In the genomic region with DNA sequence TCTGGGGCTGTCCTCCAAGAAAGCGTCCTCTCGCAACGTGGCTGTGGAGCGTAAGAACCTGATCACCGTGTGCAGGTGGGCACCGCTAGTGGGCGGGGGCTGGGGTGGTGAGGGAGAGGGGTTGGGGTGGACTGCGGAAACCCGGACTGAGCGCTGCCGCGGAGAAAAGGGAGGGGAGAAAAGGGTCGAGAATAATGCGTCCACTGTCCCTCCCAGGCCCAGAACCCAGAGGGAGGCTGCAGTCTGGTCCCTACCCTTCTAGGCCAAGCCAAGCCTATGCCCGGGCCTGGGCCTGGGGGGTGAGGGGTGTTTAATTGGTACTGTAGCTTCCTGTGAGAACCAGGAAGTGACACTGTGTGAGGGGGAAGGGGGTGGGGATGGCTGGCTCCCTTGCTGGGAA, we compare ENCODE assay signal across 8 cellular contexts. TPM values are rescaled to one million over a fixed set of nuclear protein-coding genes. Genes with fewer than 3 reads are reported as not detected.
DNase-seq lines count a peak whose midpoint lies in the region; ATAC-seq and TF ChIP-seq lines count a peak whose summit lies in the region.

No MANE protein-coding gene starts in this region.

- peaks cover 15% of the 10 kb centered on the region for H3K27me3 Mint-ChIP-seq in MCF 10A (ENCODE audit: insufficient read depth, unreplicated experiment)
- peaks cover 46% of the 10 kb centered on the region for H3K27me3 Mint-ChIP-seq in activated naive CD8-positive, alpha-beta T cell treated with anti-CD3 and anti-CD28 coated beads for 36 hours
- H3K27me3 Mint-ChIP-seq in type B pancreatic cell: peaks cover 59% of the 10 kb centered on the region
- peaks cover 31% of the 10 kb centered on the region for H3K27me3 Mint-ChIP-seq in activated T-helper 1 cell treated with anti-CD3 and anti-CD28 coated beads, Interleukin-12 subunit alpha, Interleukin-12 subunit beta, Interleukin-2, Interleukin-4 antibody, amounts not matched to agents 30 ng/mL and 10 ng/mL and 1 ng/mL, durations not matched to agents 14 hours and 24 hours and 36 hours (ENCODE audit: insufficient read depth)

- H3K4me1 Mint-ChIP-seq in MCF 10A (ENCODE audit: insufficient read depth, unreplicated experiment) (peaks cover 10% of the 10 kb centered on the region), type B pancreatic cell (ENCODE audit: unreplicated experiment) (no peaks in the 10 kb centered on the region)
- H3K4me1 Mint-ChIP-seq in activated naive CD8-positive, alpha-beta T cell treated with anti-CD3 and anti-CD28 coated beads for 36 hours: peaks cover 4% of the 10 kb centered on the region
- no peaks in the 10 kb centered on the region for H3K4me1 Mint-ChIP-seq in activated T-helper 1 cell treated with anti-CD3 and anti-CD28 coated beads, Interleukin-12 subunit alpha, Interleukin-12 subunit beta, Interleukin-2, Interleukin-4 antibody, amounts not matched to agents 30 ng/mL and 10 ng/mL and 1 ng/mL, durations not matched to agents 14 hours and 24 hours and 36 hours (ENCODE audit: low read depth)

- CTCF ChIA-PET in MCF 10A (lab: Yijun Ruan, JAX): interaction anchor here (0.6 to 1.4 kb wide), 5 partner anchors 50 to 107 kb away, joined by 3 to 4 read pairs (median 3); no protein-coding TSS in a partner anchor

- H3K9me3 Mint-ChIP-seq in MCF 10A (ENCODE audit: unreplicated experiment): no peaks in the 10 kb centered on the region
- no peaks in the 10 kb centered on the region for H3K9me3 Mint-ChIP-seq in activated naive CD8-positive, alpha-beta T cell treated with anti-CD3 and anti-CD28 coated beads for 36 hours
- no peaks in the 10 kb centered on the region for H3K9me3 Mint-ChIP-seq in type B pancreatic cell
- H3K9me3 Mint-ChIP-seq in activated T-helper 1 cell treated with anti-CD3 and anti-CD28 coated beads, Interleukin-12 subunit alpha, Interleukin-12 subunit beta, Interleukin-2, Interleukin-4 antibody, amounts not matched to agents 30 ng/mL and 10 ng/mL and 1 ng/mL, durations not matched to agents 14 hours and 24 hours and 36 hours: no peaks in the 10 kb centered on the region

- DNase-seq in breast epithelium (ENCODE audit: low spot score in 2 of 2) (no peak), MCF 10A (ENCODE audit: unreplicated experiment) (no peak), type B pancreatic cell (ENCODE audit: extremely low spot score, unreplicated experiment) (no peak), NCI-H1048 (lab: John Stamatoyannopoulos, UW) (no peak)
- no peak for DNase-seq in activated naive CD8-positive, alpha-beta T cell treated with anti-CD3 and anti-CD28 coated beads for 36 hours
- no peak for DNase-seq in activated T-helper 1 cell treated with anti-CD3 and anti-CD28 coated beads, Interleukin-12 subunit alpha, Interleukin-12 subunit beta, Interleukin-2, Interleukin-4 antibody, amounts not matched to agents 30 ng/mL and 10 ng/mL and 1 ng/mL, durations not matched to agents 14 hours and 24 hours and 36 hours (ENCODE audit: low spot score)

- no peak overlapping the region for H3K4me3 Mint-ChIP-seq in MCF 10A (ENCODE audit: unreplicated experiment)
- H3K4me3 Mint-ChIP-seq in activated naive CD8-positive, alpha-beta T cell treated with anti-CD3 and anti-CD28 coated beads for 36 hours: peak overlapping the region; percentile 10
- peak overlapping the region; percentile 51 for H3K4me3 Mint-ChIP-seq in type B pancreatic cell
- H3K4me3 Mint-ChIP-seq in activated T-helper 1 cell treated with anti-CD3 and anti-CD28 coated beads, Interleukin-12 subunit alpha, Interleukin-12 subunit beta, Interleukin-2, Interleukin-4 antibody, amounts not matched to agents 30 ng/mL and 10 ng/mL and 1 ng/mL, durations not matched to agents 14 hours and 24 hours and 36 hours: no peak overlapping the region

- ATAC-seq in GM19463 (IDR thresholded peaks at IDR 0.05; ENCODE audit: unreplicated experiment): no peak

- H3K4me3 ChIP-seq in breast epithelium: peak overlapping the region; percentile 35 to 70 (median 50)

- POLR2A ChIA-PET in MCF 10A (lab: Yijun Ruan, JAX): interaction anchor here (0.8 to 1.9 kb wide), 3 partner anchors 22 to 88 kb away, joined by 3 to 11 read pairs (median 6); a partner anchor contains a TSS

- TF ChIP-seq POLR2A in breast epithelium (IDR thresholded peaks at IDR 0.05): no peak

- H3K27ac ChIP-seq in breast epithelium (no peak overlapping the region), layer of hippocampus (ENCODE audit: low read depth, low read length) (peak overlapping the region; percentile 78)

- intact Hi-C loops in breast epithelium (cut with DNase I; ENCODE audit: low total_unique reads): no loop called here
- intact Hi-C loops in MCF 10A (cut with micrococcal nuclease): loop anchor here (5.0 kb wide), 1 partner anchor 72 kb away; no protein-coding TSS in a partner anchor
- intact Hi-C loops in activated T-helper 1 cell treated with anti-CD3 and anti-CD28 coated beads, Interleukin-12 subunit alpha, Interleukin-12 subunit beta, Interleukin-2, Interleukin-4 antibody, amounts not matched to agents 30 ng/mL and 10 ng/mL and 1 ng/mL, durations not matched to agents 14 hours and 24 hours and 36 hours (cut with micrococcal nuclease): loop anchor here (1.0 to 5.0 kb wide), 4 partner anchors 15 to 302 kb away; a partner anchor contains a TSS

- TF ChIP-seq CTCF in breast epithelium (IDR thresholded peaks at IDR 0.05) (no peak), MCF 10A (IDR thresholded peaks at IDR 0.05; ENCODE audit: unreplicated experiment) (no peak), type B pancreatic cell (conservative IDR thresholded peaks at IDR 0.05) (no peak)

- H3K27me3 ChIP-seq in breast epithelium: peaks cover 2 to 3% of the 10 kb centered on the region in 2 donors
- H3K27me3 ChIP-seq in layer of hippocampus (ENCODE audit: control insufficient read depth, insufficient read depth, low read length): no peaks in the 10 kb centered on the region

- H3K36me3 Mint-ChIP-seq in MCF 10A (ENCODE audit: insufficient read depth, unreplicated experiment): no peaks in the 10 kb centered on the region
- no peaks in the 10 kb centered on the region for H3K36me3 Mint-ChIP-seq in activated naive CD8-positive, alpha-beta T cell treated with anti-CD3 and anti-CD28 coated beads for 36 hours
- no peaks in the 10 kb centered on the region for H3K36me3 Mint-ChIP-seq in type B pancreatic cell
- H3K36me3 Mint-ChIP-seq in activated T-helper 1 cell treated with anti-CD3 and anti-CD28 coated beads, Interleukin-12 subunit alpha, Interleukin-12 subunit beta, Interleukin-2, Interleukin-4 antibody, amounts not matched to agents 30 ng/mL and 10 ng/mL and 1 ng/mL, durations not matched to agents 14 hours and 24 hours and 36 hours (ENCODE audit: low read depth): no peaks in the 10 kb centered on the region

- no TSS peak for BruUV-seq in MCF 10A (replicated peaks; lab: Mats Ljungman, UMichigan)

- H3K36me3 ChIP-seq in breast epithelium: no peaks in the 10 kb centered on the region

- H3K4me1 ChIP-seq in breast epithelium: peaks cover 0 to 6% of the 10 kb centered on the region in 2 donors

- H3K27ac Mint-ChIP-seq in MCF 10A (ENCODE audit: low read depth, unreplicated experiment): no peak overlapping the region
- H3K27ac Mint-ChIP-seq in activated naive CD8-positive, alpha-beta T cell treated with anti-CD3 and anti-CD28 coated beads for 36 hours: no peak overlapping the region
- no peak overlapping the region for H3K27ac Mint-ChIP-seq in type B pancreatic cell
- no peak overlapping the region for H3K27ac Mint-ChIP-seq in activated T-helper 1 cell treated with anti-CD3 and anti-CD28 coated beads, Interleukin-12 subunit alpha, Interleukin-12 subunit beta, Interleukin-2, Interleukin-4 antibody, amounts not matched to agents 30 ng/mL and 10 ng/mL and 1 ng/mL, durations not matched to agents 14 hours and 24 hours and 36 hours

- no peaks in the 10 kb centered on the region for H3K9me3 ChIP-seq in breast epithelium

RNA-seq across cellular contexts. Expression of a gene that starts 0.5 kb away (rescaled TPM):
- total RNA-seq in breast epithelium: 1 to 10 TPM in 1 of 3 donors, under 1 TPM in 1, not detected in 1; 0.48 to 1.6 TPM
- total RNA-seq in MCF 10A (2022): 0.28 and 1.0 TPM in 2 replicates
- total RNA-seq in activated naive CD8-positive, alpha-beta T cell treated with anti-CD3 and anti-CD28 coated beads for 36 hours: under 1 TPM; 0.08 to 0.16 TPM
- total RNA-seq in type B pancreatic cell (ENCODE audit: low replicate concordance): 10.3 and 12.3 TPM in 2 replicates
- total RNA-seq in activated T-helper 1 cell treated with anti-CD3 and anti-CD28 coated beads, Interleukin-12 subunit alpha, Interleukin-12 subunit beta, Interleukin-2, Interleukin-4 antibody, amounts not matched to agents 30 ng/mL and 10 ng/mL and 1 ng/mL, durations not matched to agents 14 hours and 24 hours and 36 hours: 0.13 and 0.22 TPM in 2 replicates

RNA-seq across cellular contexts. Expression of a gene that starts 15.8 kb away (rescaled TPM):
- total RNA-seq in breast epithelium: 10 to 100 TPM; 53.1 to 88.2 (median 64.2) TPM
- total RNA-seq in MCF 10A (2022): 157 and 169 TPM in 2 replicates
- total RNA-seq in activated naive CD8-positive, alpha-beta T cell treated with anti-CD3 and anti-CD28 coated beads for 36 hours: 100 to 1,000 TPM; 193 to 200 TPM
- 137 and 169 TPM in 2 replicates for total RNA-seq in type B pancreatic cell (ENCODE audit: low replicate concordance)
- 169 and 180 TPM in 2 replicates for total RNA-seq in activated T-helper 1 cell treated with anti-CD3 and anti-CD28 coated beads, Interleukin-12 subunit alpha, Interleukin-12 subunit beta, Interleukin-2, Interleukin-4 antibody, amounts not matched to agents 30 ng/mL and 10 ng/mL and 1 ng/mL, durations not matched to agents 14 hours and 24 hours and 36 hours

RNA-seq across cellular contexts. Expression of a gene that starts 36.2 kb away (rescaled TPM):
- total RNA-seq in breast epithelium (100 to 1,000 TPM; 166 to 372 (median 252) TPM), MCF 10A (2022) (143 and 144 TPM in 2 replicates), type B pancreatic cell (ENCODE audit: low replicate concordance) (183 and 236 TPM in 2 replicates)
- 10 to 100 TPM; 34.4 to 36.1 TPM for total RNA-seq in activated naive CD8-positive, alpha-beta T cell treated with anti-CD3 and anti-CD28 coated beads for 36 hours
- total RNA-seq in activated T-helper 1 cell treated with anti-CD3 and anti-CD28 coated beads, Interleukin-12 subunit alpha, Interleukin-12 subunit beta, Interleukin-2, Interleukin-4 antibody, amounts not matched to agents 30 ng/mL and 10 ng/mL and 1 ng/mL, durations not matched to agents 14 hours and 24 hours and 36 hours: 32.7 and 42.9 TPM in 2 replicates

RNA-seq across cellular contexts. Expression of a gene that starts 40.9 kb away (rescaled TPM):
- under 1 TPM in 1 of 3 donors, not detected in 2; 0.33 TPM for total RNA-seq in breast epithelium
- not detected in 2 replicates for total RNA-seq in MCF 10A (2022)
- total RNA-seq in activated naive CD8-positive, alpha-beta T cell treated with anti-CD3 and anti-CD28 coated beads for 36 hours: not detected
- not detected in 2 replicates for total RNA-seq in type B pancreatic cell (ENCODE audit: low replicate concordance)
- total RNA-seq in activated T-helper 1 cell treated with anti-CD3 and anti-CD28 coated beads, Interleukin-12 subunit alpha, Interleukin-12 subunit beta, Interleukin-2, Interleukin-4 antibody, amounts not matched to agents 30 ng/mL and 10 ng/mL and 1 ng/mL, durations not matched to agents 14 hours and 24 hours and 36 hours: not detected in 2 replicates

RNA-seq across cellular contexts. Expression of a gene that starts 54.8 kb away (rescaled TPM):
- total RNA-seq in breast epithelium (1 to 10 TPM in 2 of 3 donors, under 1 TPM in 1; 0.88 to 2.9 (median 2.7) TPM), MCF 10A (2022) (0.30 TPM in 1 of 2 replicates, not detected in the other), type B pancreatic cell (ENCODE audit: low replicate concordance) (13.3 and 34.7 TPM in 2 replicates)
- total RNA-seq in activated naive CD8-positive, alpha-beta T cell treated with anti-CD3 and anti-CD28 coated beads for 36 hours: under 1 TPM; 0.14 to 0.19 TPM
- 0.10 and 0.29 TPM in 2 replicates for total RNA-seq in activated T-helper 1 cell treated with anti-CD3 and anti-CD28 coated beads, Interleukin-12 subunit alpha, Interleukin-12 subunit beta, Interleukin-2, Interleukin-4 antibody, amounts not matched to agents 30 ng/mL and 10 ng/mL and 1 ng/mL, durations not matched to agents 14 hours and 24 hours and 36 hours

Comparison
In these comparisons a context has a peak if more than half of its experiments do, and no peak if none do; other contexts are left out.
1. H3K4me3 Mint-ChIP-seq: peak in activated naive CD8-positive, alpha-beta T cell treated with anti-CD3 and anti-CD28 coated beads for 36 hours (single experiment) and type B pancreatic cell (single experiment); none in MCF 10A (single experiment) and activated T-helper 1 cell treated with anti-CD3 and anti-CD28 coated beads, Interleukin-12 subunit alpha, Interleukin-12 subunit beta, Interleukin-2, Interleukin-4 antibody, amounts not matched to agents 30 ng/mL and 10 ng/mL and 1 ng/mL, durations not matched to agents 14 hours and 24 hours and 36 hours (single experiment).